Comparison of ENCODE assay signal across 8 cellular contexts in genomic region chr2:121649652-121650553, GRCh38. TPM values are rescaled to one million over a fixed set of nuclear protein-coding genes. Genes with fewer than 3 reads are reported as not detected.
A peak's percentile ranks its signal among the peaks of the same experiment; 100 is the strongest.
DNase-seq lines count a peak whose midpoint lies in the region; ATAC-seq and TF ChIP-seq lines count a peak whose summit lies in the region.

No MANE protein-coding gene starts in this region.

- H3K4me1 ChIP-seq in prostate gland (replicated peaks) (peaks cover 3% of the 10 kb centered on the region), urinary bladder (ENCODE audit: insufficient read depth) (peaks cover 2% of the 10 kb centered on the region)

- H3K9me3 Mint-ChIP-seq in T-cell = no peaks in the 10 kb centered on the region

- no peaks in the 10 kb centered on the region for H3K9me3 ChIP-seq in prostate gland

- CTCF ChIA-PET in T-cell (lab: Charles Lee) = interaction anchor here (0.6 to 2.7 kb wide), 6 partner anchors 18 to 119 kb away, joined by 3 to 24 read pairs (median 4); partner anchors contain the start of genes NIFK (in 1 of the 2) and RNU4ATAC (in 1 of the 2)

- TF ChIP-seq POLR2A in prostate gland (IDR thresholded peaks at IDR 0.05) = no peak

- no peak for TF ChIP-seq CTCF in GM13976 (IDR thresholded peaks at IDR 0.05; ENCODE audit: borderline replicate concordance, control extremely low read depth, extremely low read depth, insufficient read depth, missing control alignments)
- peak in 1 of 4 experiments; percentile 5 for TF ChIP-seq CTCF in prostate gland (IDR thresholded peaks at IDR 0.05)

- in situ Hi-C loops in GM13976 (cut with MboI; ENCODE audit: low sequenced_read_pairs, unreplicated experiment) = loop anchor here (5.0 to 10.0 kb wide), 2 partner anchors 37 to 115 kb away; partner anchors contain the start of gene RNU4ATAC

- no peaks in the 10 kb centered on the region for H3K27me3 ChIP-seq in prostate gland (replicated peaks; ENCODE audit: insufficient read depth)

- intact Hi-C loops in left ventricle myocardium superior (cut with micrococcal nuclease) = loop anchor here (5.0 to 10.0 kb wide), 2 partner anchors 55 to 118 kb away; partner anchors contain the start of gene RNU4ATAC
- intact Hi-C loops in prostate gland (cut with DNase I) = loop anchor here (2.0 kb wide), 1 partner anchor 119 kb away; the partner anchor contains the start of gene RNU4ATAC

- H3K36me3 ChIP-seq in prostate gland (no peaks in the 10 kb centered on the region), urinary bladder (ENCODE audit: insufficient read depth) (no peaks in the 10 kb centered on the region)

- peak overlapping the region; percentile 96 to 98 for H3K27ac ChIP-seq in prostate gland
- H3K27ac ChIP-seq in urinary bladder (ENCODE audit: low read depth) = peak overlapping the region; percentile 80

- peak overlapping the region; percentile 78 to 90 for H3K4me3 ChIP-seq in prostate gland
- peak overlapping the region; percentile 89 for H3K4me3 ChIP-seq in urinary bladder (ENCODE audit: low read depth, low read length)

- H3K36me3 Mint-ChIP-seq in T-cell = no peaks in the 10 kb centered on the region

- peaks cover 67 to 85% (median 73%) of the 10 kb centered on the region in 3 donors for H3K4me1 Mint-ChIP-seq in T-cell

- no peaks in the 10 kb centered on the region for H3K27me3 Mint-ChIP-seq in T-cell

- WGBS in prostate gland = under 1% methylated on average over 51 of the region's 51 CpGs
- WGBS in urinary bladder = under 1% methylated on average over 51 of the region's 51 CpGs

- POLR2A ChIA-PET in T-cell (lab: Charles Lee) = interaction anchor here (0.6 to 2.9 kb wide), 11 partner anchors 9 to 121 kb away, joined by 3 to 30 read pairs (median 4); partner anchors contain the start of genes NIFK (in 1 of the 2) and RNU4ATAC (in 1 of the 2)

- DNase-seq in GM13976 (ENCODE audit: low spot score) (peak; percentile 87), NCI-H146 (lab: John Stamatoyannopoulos, UW) (peak; percentile 94), T-cell (peak; percentile 56 to 85 (median 74)), amniotic epithelial cell (ENCODE audit: low read depth) (peak; percentile 90), left ventricle myocardium superior (peak; percentile 91), prostate gland (ENCODE audit: low spot score) (peak; percentile 89)

- ATAC-seq in HG02870 (IDR thresholded peaks at IDR 0.05; ENCODE audit: unreplicated experiment) (peak; percentile 48), T-cell (replicated peaks in 1 of 4) (peak; percentile 58 to 69 (median 66)), left ventricle myocardium superior (peak; percentile 80)

- H3K27ac Mint-ChIP-seq in T-cell = peak overlapping the region; percentile 99 to 100

- peak overlapping the region; percentile 95 to 97 (median 96) for H3K4me3 Mint-ChIP-seq in T-cell

RNA-seq across cellular contexts. Expression of gene CLASP1, which starts 0.6 kb away (rescaled TPM):
- 10 to 100 TPM; 57.8 to 72.8 (median 65.1) TPM for total RNA-seq in T-cell
- 66.5 TPM for total RNA-seq in left ventricle myocardium superior
- 10 to 100 TPM; 44.4 to 90.2 TPM for total RNA-seq in prostate gland
- 109 TPM for total RNA-seq in urinary bladder
- 25.4 TPM for polyA plus RNA-seq in urinary bladder

Comparison
In these comparisons a context has a peak if more than half of its experiments do, and no peak if none do; other contexts are left out.
1. Peak in every context shown above with its lines: DNase-seq, ATAC-seq, H3K4me3 ChIP-seq and H3K27ac ChIP-seq.